1 cellular context compared by ENCODE assay signal in genomic region chr1:158972841-158973240, GRCh38.
TF ChIP-seq lines count a peak whose summit lies in the region.

No MANE protein-coding gene starts in this region.

TF ChIP-seq in H1, 55 proteins besides CTCF, POLR2A, EP300 and RAD21:
- TF ChIP-seq BRCA1 (IDR thresholded peaks at IDR 0.05; ENCODE audit: low read depth, low read length) (no peak), CHD2 (IDR thresholded peaks at IDR 0.05; ENCODE audit: low read length) (no peak), CHD7 (IDR thresholded peaks at IDR 0.05; ENCODE audit: insufficient replicate concordance, low read length) (no peak), PHF8 (conservative IDR thresholded peaks at IDR 0.05; ENCODE audit: low read depth, low read length) (no peak), KDM4A (IDR thresholded peaks at IDR 0.05; ENCODE audit: low read depth, low read length, severe bottlenecking) (no peak)
